ENCODE assay signal across 16 cellular contexts in genomic region chr5:15993934-15994333, GRCh38.
DNase-seq lines count a peak whose midpoint lies in the region; ATAC-seq and TF ChIP-seq lines count a peak whose summit lies in the region.
"Had no signal": no experiment of that assay in that cellular context is flagged by ENCODE, and none has a peak within 500 bp of the region (broad histone marks: within the 10 kb centered on the region; RNA-seq: fewer than 3 reads in every experiment).

No MANE protein-coding gene starts in this region.

- H3F3A ChIP-seq in GM23338 (replicated peaks; ENCODE audit: low read depth): no peaks in the 10 kb centered on the region

- peaks cover 6% of the 10 kb centered on the region; the same call in 2 of the 3 replicates for H3K36me3 Mint-ChIP-seq in GM23338 (ENCODE audit: low read depth)
- H3K36me3 Mint-ChIP-seq: CD14-positive monocyte; stimulated activated effector memory CD8-positive, alpha-beta T cell treated with anti-CD3 and anti-CD28 coated beads, Interleukin-12 subunit alpha, Interleukin-12 subunit beta, amount 100 ng/mL, for 72 hours had no signal

- H3K4me2 ChIP-seq in GM23338: no peak overlapping the region

- ATAC-seq in GM23338 (peak; percentile 59; the same call in 2 of the 3 replicates), left ventricle myocardium superior (peak; percentile 45), HG02938 (IDR thresholded peaks at IDR 0.05; ENCODE audit: unreplicated experiment) (no peak), GM21723 (IDR thresholded peaks at IDR 0.05; ENCODE audit: unreplicated experiment) (no peak)
- ATAC-seq: activated CD8-positive, alpha-beta T cell treated with anti-CD3 and anti-CD28 coated beads, Interleukin-2, amount 10 ng/mL, durations not matched to agents 7 days and 5 days; stimulated activated effector memory CD8-positive, alpha-beta T cell treated with anti-CD3 and anti-CD28 coated beads, Interleukin-12 subunit alpha, Interleukin-12 subunit beta, amount 100 ng/mL, for 72 hours had no signal

- no peak overlapping the region for H3K27ac ChIP-seq in GM23338 (ENCODE audit: low read depth)

- H3K36me3 ChIP-seq in GM23338 (ENCODE audit: insufficient read depth): peaks cover 6% of the 10 kb centered on the region

- intact Hi-C loops in left ventricle myocardium superior (cut with micrococcal nuclease): loop anchor here (10.0 kb wide), 1 partner anchor 529 kb away; no protein-coding TSS in a partner anchor

- DNase-seq in ACHN: peak; percentile 27
- peak; percentile 32 for DNase-seq in GM23338 (ENCODE audit: low spot score)
- DNase-seq in astrocyte of the cerebellum (ENCODE audit: low read depth): no peak
- DNase-seq in left ventricle myocardium superior: no peak
- no peak for DNase-seq in NCI-H2227 treated with DMSO at 0.1 percent for 48 hours (lab: John Stamatoyannopoulos, UW)
- no peak for DNase-seq in activated CD4-positive, alpha-beta T cell treated with anti-CD3 and anti-CD28 coated beads for 48 hours
- DNase-seq: activated CD8-positive, alpha-beta T cell treated with anti-CD3 and anti-CD28 coated beads, Interleukin-2, amount 10 ng/mL, durations not matched to agents 7 days and 5 days; activated effector memory CD4-positive, alpha-beta T cell treated with anti-CD3 and anti-CD28 coated beads, Interleukin-2, amount 50 U/mL, for 16 hours; erythroblast; GDM1; NCI-H1417 treated with DMSO at 0.1 percent for 48 hours; stimulated activated CD4-positive, alpha-beta T cell treated with anti-CD3 and anti-CD28 coated beads, Interleukin-2, amount 100 ng/mL, for 48 hours had no signal

- no peaks in the 10 kb centered on the region for H4K20me1 ChIP-seq in GM23338 (replicated peaks; ENCODE audit: insufficient read depth)

- H3K4me3 Mint-ChIP-seq in GM23338: no peak overlapping the region
- H3K4me3 Mint-ChIP-seq: activated CD8-positive, alpha-beta T cell treated with anti-CD3 and anti-CD28 coated beads, Interleukin-2, amount 10 ng/mL, durations not matched to agents 7 days and 5 days; CD14-positive monocyte; stimulated activated effector memory CD8-positive, alpha-beta T cell treated with anti-CD3 and anti-CD28 coated beads, Interleukin-12 subunit alpha, Interleukin-12 subunit beta, amount 100 ng/mL, for 72 hours had no signal

- H3K4me1 ChIP-seq in GM23338 (ENCODE audit: insufficient read depth): no peaks in the 10 kb centered on the region

- H2AFZ ChIP-seq in GM23338: no peak overlapping the region

- no peaks in the 10 kb centered on the region for H3K79me2 ChIP-seq in GM23338 (replicated peaks; ENCODE audit: insufficient read depth)

- no peak overlapping the region for H3K27ac Mint-ChIP-seq in GM23338
- H3K27ac Mint-ChIP-seq: activated CD8-positive, alpha-beta T cell treated with anti-CD3 and anti-CD28 coated beads, Interleukin-2, amount 10 ng/mL, durations not matched to agents 7 days and 5 days; CD14-positive monocyte; stimulated activated effector memory CD8-positive, alpha-beta T cell treated with anti-CD3 and anti-CD28 coated beads, Interleukin-12 subunit alpha, Interleukin-12 subunit beta, amount 100 ng/mL, for 72 hours had no signal

- no peaks in the 10 kb centered on the region for H3K4me1 Mint-ChIP-seq in GM23338
- H3K4me1 Mint-ChIP-seq: CD14-positive monocyte; stimulated activated effector memory CD8-positive, alpha-beta T cell treated with anti-CD3 and anti-CD28 coated beads, Interleukin-12 subunit alpha, Interleukin-12 subunit beta, amount 100 ng/mL, for 72 hours had no signal

- in situ Hi-C loops in ACHN (cut with HindIII; ENCODE audit: low pct_ligation_motif_present, low pct_unique_long_range_greater_than_20kb, low sequenced_read_pairs) (no loop called here), astrocyte of the cerebellum (cut with HindIII; ENCODE audit: low sequenced_read_pairs) (loop anchor here (25.0 kb wide), 1 partner anchor 532 kb away; no protein-coding TSS in a partner anchor)

- H3K9me2 ChIP-seq in GM23338 (ENCODE audit: insufficient read depth): no peaks in the 10 kb centered on the region

- H3K27me3 Mint-ChIP-seq in GM23338 (ENCODE audit: insufficient read depth, low read depth, poor library complexity): peaks cover 2% of the 10 kb centered on the region

- TF ChIP-seq CTCF in GM23338 (conservative IDR thresholded peaks at IDR 0.05; ENCODE audit: low read depth in 2 of 2) (peak; percentile 39 to 61), astrocyte of the cerebellum (IDR thresholded peaks at IDR 0.05; ENCODE audit: low read depth, low read length, missing control alignments) (peak; percentile 54)

- peaks cover 21% of the 10 kb centered on the region for H3K9me3 Mint-ChIP-seq in GM23338

- H3K4me3 ChIP-seq in GM23338: no peak overlapping the region
- H3K4me3 ChIP-seq in astrocyte of the cerebellum (ENCODE audit: low read depth, low read length): no peak overlapping the region

- H3K27me3 ChIP-seq in GM23338 (ENCODE audit: insufficient read depth): no peaks in the 10 kb centered on the region

TF ChIP-seq in GM23338, 12 proteins besides CTCF, POLR2A, EP300 and RAD21 (continues in another document):
- TF ChIP-seq REST (IDR thresholded peaks at IDR 0.05; ENCODE audit: unreplicated experiment): no peak
- no peak for TF ChIP-seq ZNF114 (CRISPR knock-in tag; IDR thresholded peaks at IDR 0.05)

Comparison
In these comparisons a context has a peak if more than half of its experiments do, and no peak if none do; other contexts are left out.
1. DNase-seq: peak in ACHN (single experiment) and GM23338 (single experiment); none in astrocyte of the cerebellum (single experiment), left ventricle myocardium superior (single experiment), NCI-H2227 treated with DMSO at 0.1 percent for 48 hours (single experiment) and activated CD4-positive, alpha-beta T cell treated with anti-CD3 and anti-CD28 coated beads for 48 hours (single experiment).
2. ATAC-seq: peak in GM23338 (single experiment) and left ventricle myocardium superior (single experiment); none in HG02938 (single experiment) and GM21723 (single experiment).